In the genomic region with DNA sequence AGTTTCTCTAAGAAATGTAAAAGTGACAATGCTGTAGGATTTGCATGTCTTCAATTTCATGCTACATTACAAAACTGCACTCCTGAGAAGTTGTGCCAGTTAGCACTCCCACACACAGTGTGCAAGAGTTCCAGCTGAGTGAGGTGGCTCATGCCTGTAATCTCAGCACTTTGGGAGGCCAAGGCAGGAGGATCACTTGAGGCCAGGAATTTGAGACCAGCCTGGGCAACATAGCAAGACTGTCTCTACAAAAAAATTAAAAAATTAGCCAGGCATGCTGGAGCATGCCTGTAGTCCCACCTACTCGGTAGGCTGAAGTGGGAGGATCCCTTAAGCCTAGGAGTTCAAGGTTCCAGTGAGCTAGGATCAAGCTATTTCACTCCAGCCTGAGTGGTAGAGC, we compare ENCODE assay signal across 27 cellular contexts. TPM values are rescaled to one million over a fixed set of nuclear protein-coding genes. Genes with fewer than 3 reads are reported as not detected.
DNase-seq lines count a peak whose midpoint lies in the region; TF ChIP-seq lines count a peak whose summit lies in the region.
"Had no signal": no experiment of that assay in that cellular context is flagged by ENCODE, and none has a peak within 500 bp of the region (broad histone marks: within the 10 kb centered on the region; RNA-seq: fewer than 3 reads in every experiment).

No MANE protein-coding gene starts in this region.

- H4K12ac ChIP-seq in trophoblast cell (ENCODE audit: low read depth, low read length), result no peak overlapping the region

- no peak for TF ChIP-seq CTCF in NB4 (IDR thresholded peaks at IDR 0.05; ENCODE audit: low read depth, low read length)
- no peak for TF ChIP-seq CTCF in lower leg skin (IDR thresholded peaks at IDR 0.05)

- H3K4me1 ChIP-seq in trophoblast cell (ENCODE audit: control insufficient read depth in 1 of 2, insufficient read depth in 2 of 2, low read length in 2 of 2), result no peaks in the 10 kb centered on the region
- H3K4me1 ChIP-seq: BE2C, BLaER1 had no signal

- no peak overlapping the region for H2BK120ac ChIP-seq in trophoblast cell (ENCODE audit: insufficient read depth, low read length, poor library complexity)

- no peak overlapping the region for H3K18ac ChIP-seq in trophoblast cell (ENCODE audit: low read length)

- TF ChIP-seq POLR2A in NB4 (IDR thresholded peaks at IDR 0.05; ENCODE audit: extremely low read depth, insufficient read length) (no peak), lower leg skin (IDR thresholded peaks at IDR 0.05) (no peak)

- no peaks in the 10 kb centered on the region for H3K79me2 ChIP-seq in trophoblast cell (ENCODE audit: control insufficient read depth, insufficient read depth, low read length, poor library complexity)

- no peaks in the 10 kb centered on the region for H3K9me3 ChIP-seq in trophoblast cell (ENCODE audit: insufficient read depth, low read depth, low read length)
- H3K9me3 ChIP-seq: BE2C, BLaER1 had no signal

- peak; percentile 20 for DNase-seq in activated CD4-positive, alpha-beta T cell treated with anti-CD3 and anti-CD28 coated beads, Interleukin-2, amount 10 ng/mL, durations not matched to agents 24 days and 14 days
- no peak for DNase-seq in activated CD4-positive, alpha-beta T cell treated with anti-CD3 and anti-CD28 coated beads, Interleukin-2, amount 50 U/mL, for 48 hours
- DNase-seq in NB4 (ENCODE audit: low read depth) (peak; percentile 7), trophoblast cell (peak; percentile 26 to 49), lower leg skin (ENCODE audit: low spot score in 2 of 2) (no peak)
- DNase-seq: 8988T; ACHN; BE2C; C1 segment of cervical spinal cord; CD4-positive, alpha-beta memory T cell; CD4-positive, CD25-positive, alpha-beta regulatory T cell; CD8-positive, alpha-beta memory T cell; COR-L47; DMS 273 treated with DMSO at 0.1 percent for 48 hours; DMS153; DMS53; DMS79; DND-41; EL; GDM1 had no signal

- no peak overlapping the region for H3K4me3 Mint-ChIP-seq in activated CD4-positive, alpha-beta T cell treated with anti-CD3 and anti-CD28 coated beads, Interleukin-2, amount 10 ng/mL, durations not matched to agents 24 days and 14 days
- H3K4me3 Mint-ChIP-seq: CD14-positive monocyte; CD4-positive, alpha-beta memory T cell; CD4-positive, CD25-positive, alpha-beta regulatory T cell; CD8-positive, alpha-beta memory T cell had no signal

- H3K79me1 ChIP-seq in trophoblast cell (ENCODE audit: low read length), result no peaks in the 10 kb centered on the region

- no peaks in the 10 kb centered on the region for H3K27me3 ChIP-seq in trophoblast cell (ENCODE audit: insufficient read depth, low read length)
- H3K27me3 ChIP-seq: BE2C, BLaER1 had no signal

- H3K9me3 Mint-ChIP-seq in activated CD4-positive, alpha-beta T cell treated with anti-CD3 and anti-CD28 coated beads, Interleukin-2, amount 10 ng/mL, durations not matched to agents 24 days and 14 days, result no peaks in the 10 kb centered on the region
- H3K9me3 Mint-ChIP-seq: CD8-positive, alpha-beta memory T cell had no signal

- H3K4me1 Mint-ChIP-seq in activated CD4-positive, alpha-beta T cell treated with anti-CD3 and anti-CD28 coated beads, Interleukin-2, amount 10 ng/mL, durations not matched to agents 24 days and 14 days, result no peaks in the 10 kb centered on the region
- H3K4me1 Mint-ChIP-seq: CD14-positive monocyte; CD8-positive, alpha-beta memory T cell had no signal

- peaks cover 3% of the 10 kb centered on the region for H3K27me3 Mint-ChIP-seq in activated CD4-positive, alpha-beta T cell treated with anti-CD3 and anti-CD28 coated beads, Interleukin-2, amount 10 ng/mL, durations not matched to agents 24 days and 14 days
- H3K27me3 Mint-ChIP-seq: CD4-positive, alpha-beta memory T cell; CD4-positive, CD25-positive, alpha-beta regulatory T cell had no signal

- no peaks in the 10 kb centered on the region for H3K36me3 ChIP-seq in trophoblast cell (ENCODE audit: control insufficient read depth in 1 of 2, insufficient read depth in 2 of 2, low read length in 2 of 2)
- H3K36me3 ChIP-seq: BE2C, BLaER1 had no signal

- no peak overlapping the region for H2BK5ac ChIP-seq in trophoblast cell (ENCODE audit: low read depth, low read length, poor library complexity)

- H4K91ac ChIP-seq in trophoblast cell (ENCODE audit: low read depth, low read length), result no peak overlapping the region

- H3K14ac ChIP-seq in trophoblast cell (ENCODE audit: low read length), result no peak overlapping the region

- H2BK12ac ChIP-seq in trophoblast cell (ENCODE audit: low read length), result no peak overlapping the region

- intact Hi-C loops in activated CD4-positive, alpha-beta T cell treated with anti-CD3 and anti-CD28 coated beads, Interleukin-2, amount 10 ng/mL, durations not matched to agents 24 days and 14 days (cut with micrococcal nuclease), result no loop called here
- intact Hi-C loops in lower leg skin (cut with DNase I; ENCODE audit: low total_unique reads), result no loop called here

- H3K36me3 Mint-ChIP-seq in activated CD4-positive, alpha-beta T cell treated with anti-CD3 and anti-CD28 coated beads, Interleukin-2, amount 10 ng/mL, durations not matched to agents 24 days and 14 days (ENCODE audit: low read depth), result peaks cover 8% of the 10 kb centered on the region

- H4K8ac ChIP-seq in trophoblast cell (ENCODE audit: low read depth, low read length), result no peak overlapping the region

- H3K4me2 ChIP-seq in trophoblast cell (ENCODE audit: low read length), result no peak overlapping the region
- H3K4me2 ChIP-seq: BLaER1 had no signal

- H2AFZ ChIP-seq in trophoblast cell (ENCODE audit: insufficient read depth, low read length, poor library complexity), result no peak overlapping the region

- no peak overlapping the region for H3K27ac Mint-ChIP-seq in activated CD4-positive, alpha-beta T cell treated with anti-CD3 and anti-CD28 coated beads, Interleukin-2, amount 10 ng/mL, durations not matched to agents 24 days and 14 days
- H3K27ac Mint-ChIP-seq: CD4-positive, CD25-positive, alpha-beta regulatory T cell had no signal

- no peak overlapping the region for H2AK5ac ChIP-seq in trophoblast cell (ENCODE audit: low read length)

- H3K4ac ChIP-seq in trophoblast cell (ENCODE audit: low read depth, low read length), result no peak overlapping the region

- H3K27ac ChIP-seq in trophoblast cell (ENCODE audit: low read depth, low read length), result no peak overlapping the region
- H3K27ac ChIP-seq: BLaER1 had no signal

- H3K9ac ChIP-seq in trophoblast cell (ENCODE audit: low read length), result no peak overlapping the region
- H3K9ac ChIP-seq: BLaER1 had no signal

- H3K4me3 ChIP-seq in NB4 (ENCODE audit: low read depth, low read length) (no peak overlapping the region), trophoblast cell (ENCODE audit: low read depth, low read length) (no peak overlapping the region), lower leg skin (ENCODE audit: low read depth, poor library complexity, severe bottlenecking) (no peak overlapping the region)
- H3K4me3 ChIP-seq: BLaER1, GM12878 had no signal

- H3K23ac ChIP-seq in trophoblast cell (ENCODE audit: low read length), result no peak overlapping the region

- no CpG with 5 or more reads among the region's 1 CpG for WGBS in trophoblast cell (ENCODE audit: extremely low coverage, insufficient coverage, insufficient read length)
- WGBS in lower leg skin, 2 donors, result 56 to 70% methylated on average over 1 of the region's 1 CpG

RNA-seq across cellular contexts. Expression of a gene that starts 44.6 kb away (rescaled TPM):
- total RNA-seq in activated CD4-positive, alpha-beta T cell treated with anti-CD3 and anti-CD28 coated beads, Interleukin-2, amount 10 ng/mL, durations not matched to agents 24 days and 14 days, result 22.5 and 22.8 TPM in 2 replicates
- 25.0 and 29.0 TPM in 2 replicates for polyA plus RNA-seq in trophoblast cell (2013)
- 10 to 100 TPM in 2 of 4 donors, 1 to 10 TPM in 2; 6.8 to 25.0 (median 11.5) TPM for total RNA-seq in lower leg skin

RNA-seq across cellular contexts. Expression of a gene that starts 45.4 kb away (rescaled TPM):
- total RNA-seq in activated CD4-positive, alpha-beta T cell treated with anti-CD3 and anti-CD28 coated beads, Interleukin-2, amount 10 ng/mL, durations not matched to agents 24 days and 14 days, result not detected in 2 replicates
- polyA plus RNA-seq in trophoblast cell (2013), result not detected in 2 replicates
- not detected for total RNA-seq in lower leg skin
- total RNA-seq: A673; CD4-positive, alpha-beta memory T cell; CD4-positive, CD25-positive, alpha-beta regulatory T cell; CD8-positive, alpha-beta memory T cell; Daoy; G401; GM12878 had no signal
- polyA plus RNA-seq: AG04450; CD14-positive monocyte; CD4-positive, alpha-beta memory T cell; CD4-positive, CD25-positive, alpha-beta regulatory T cell; CD8-positive, alpha-beta memory T cell; GM12878 had no signal

RNA-seq across cellular contexts. Expression of a gene that starts 56.7 kb away (rescaled TPM):
- total RNA-seq in activated CD4-positive, alpha-beta T cell treated with anti-CD3 and anti-CD28 coated beads, Interleukin-2, amount 10 ng/mL, durations not matched to agents 24 days and 14 days, result not detected in 2 replicates
- polyA plus RNA-seq in trophoblast cell (2013), result 1.8 and 2.0 TPM in 2 replicates
- total RNA-seq in lower leg skin, result 10 to 100 TPM in 2 of 4 donors, 1 to 10 TPM in 2; 1.7 to 17.5 (median 11.5) TPM
- total RNA-seq: A673; CD4-positive, alpha-beta memory T cell; CD4-positive, CD25-positive, alpha-beta regulatory T cell; CD8-positive, alpha-beta memory T cell; Daoy; G401 had no signal
- polyA plus RNA-seq: AG04450; CD4-positive, alpha-beta memory T cell; CD4-positive, CD25-positive, alpha-beta regulatory T cell; CD8-positive, alpha-beta memory T cell; GM12878 had no signal

Comparison
In these comparisons a context has a peak if more than half of its experiments do, and no peak if none do; other contexts are left out.
1. DNase-seq: peak in activated CD4-positive, alpha-beta T cell treated with anti-CD3 and anti-CD28 coated beads, Interleukin-2, amount 10 ng/mL, durations not matched to agents 24 days and 14 days (single experiment), NB4 (single experiment) and trophoblast cell (2 of 2); none in activated CD4-positive, alpha-beta T cell treated with anti-CD3 and anti-CD28 coated beads, Interleukin-2, amount 50 U/mL, for 48 hours (0 of 2) and lower leg skin (0 of 2).